In the genomic region with DNA sequence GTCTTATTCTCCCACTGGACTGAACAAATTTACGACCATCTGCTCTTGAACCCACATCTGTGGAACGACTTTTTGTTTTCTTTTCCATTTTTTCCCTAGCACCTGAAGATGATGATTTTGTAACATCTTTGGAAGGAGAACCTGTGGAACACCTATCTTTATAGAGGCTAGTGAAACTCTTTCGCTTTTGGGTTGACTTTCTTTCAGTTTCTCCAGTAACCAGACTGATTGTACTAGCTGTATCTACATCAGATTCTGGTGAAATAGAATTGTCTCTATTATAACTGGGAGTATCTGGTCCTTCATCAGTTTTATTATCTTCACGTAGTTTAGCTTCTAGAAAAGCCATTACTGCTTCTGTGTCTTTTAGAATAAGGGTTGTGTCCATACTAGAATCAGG, we compare ENCODE assay signal across 8 cellular contexts.
DNase-seq lines count a peak whose midpoint lies in the region; ATAC-seq, FAIRE-seq and TF ChIP-seq lines count a peak whose summit lies in the region.
"Not testable (repeated sequence)": the region's sequence is repeated elsewhere in the genome, so short reads cannot be mapped to it uniquely, and the experiment has no call there.

No MANE protein-coding gene starts in this region.

- not testable (repeated sequence) for H3K36me3 ChIP-seq in astrocyte (ENCODE audit: insufficient read depth, low read length); HepG2 (replicated peaks in 1 of 2; ENCODE audit: control insufficient read depth in 1 of 2, insufficient read depth in 2 of 2, low read length in 2 of 2)

- not testable (repeated sequence) for H3K9me3 Mint-ChIP-seq in astrocyte (ENCODE audit: unreplicated experiment)

- H3K4me3 Mint-ChIP-seq in astrocyte (ENCODE audit: unreplicated experiment) = not testable (repeated sequence)

- intact Hi-C loops in HepG2 (cut with micrococcal nuclease; ENCODE audit: unreplicated experiment) = not testable (repeated sequence)

- BruUV-seq in HepG2 (replicated peaks; lab: Mats Ljungman, UMichigan) = TSS peak; percentile 20

- not testable (repeated sequence) for H2AFZ ChIP-seq in astrocyte (ENCODE audit: low read depth, low read length); HepG2 (ENCODE audit: low read length)

- H3K9ac ChIP-seq in astrocyte (ENCODE audit: low read length); HepG2 (ENCODE audit: insufficient read depth, low read depth, low read length): not testable (repeated sequence)

- DNase-seq in A549 (ENCODE audit: low read depth in 1 of 2, low spot score in 1 of 2); astrocyte (ENCODE audit: low read depth); HepG2 (ENCODE audit: low spot score): not testable (repeated sequence)

- H3K4me1 ChIP-seq in A549; astrocyte (ENCODE audit: insufficient read depth, low read length); HepG2 (ENCODE audit: insufficient read depth, low read length): not testable (repeated sequence)

- not testable (repeated sequence) for H3K4me1 Mint-ChIP-seq in astrocyte (ENCODE audit: low read depth, unreplicated experiment)

- H3K27me3 Mint-ChIP-seq in astrocyte (ENCODE audit: low read depth, unreplicated experiment) = not testable (repeated sequence)

- not testable (repeated sequence) for H3K27me3 ChIP-seq in astrocyte (ENCODE audit: insufficient read depth, low read length); HepG2 (ENCODE audit: control insufficient read depth in 1 of 2, insufficient read depth in 2 of 2, low read length in 2 of 2)

- H3K36me3 Mint-ChIP-seq in astrocyte (ENCODE audit: low read depth, unreplicated experiment) = not testable (repeated sequence)

- ATAC-seq in A549, HepG2: not testable (repeated sequence)
- peak; percentile 63 for ATAC-seq in GM18498 (IDR thresholded peaks at IDR 0.05; ENCODE audit: unreplicated experiment)
- peak; percentile 70 for ATAC-seq in GM18870 (IDR thresholded peaks at IDR 0.05; ENCODE audit: unreplicated experiment)
- ATAC-seq in GM21717 (IDR thresholded peaks at IDR 0.05; ENCODE audit: unreplicated experiment) = peak; percentile 56
- ATAC-seq in HG03432 (IDR thresholded peaks at IDR 0.05; ENCODE audit: unreplicated experiment) = peak; percentile 46

- in situ Hi-C loops in HepG2 (cut with HindIII; ENCODE audit: extremely low pct_ligation_motif_present, low pct_unique_long_range_greater_than_20kb) = not testable (repeated sequence)

- POLR2A ChIA-PET in A549 (lab: Yijun Ruan, JAX); HepG2 (lab: Yijun Ruan, JAX): not testable (repeated sequence)

- not testable (repeated sequence) for H3K4me2 ChIP-seq in A549; astrocyte (ENCODE audit: low read length); HepG2 (ENCODE audit: low read depth, low read length)

- H3K79me2 ChIP-seq in astrocyte (ENCODE audit: insufficient read depth, low read length); HepG2 (ENCODE audit: insufficient read depth, low read length): not testable (repeated sequence)

- not testable (repeated sequence) for H4K20me1 ChIP-seq in astrocyte (ENCODE audit: insufficient read depth, low read length); HepG2 (ENCODE audit: insufficient read depth, low read length)

- FAIRE-seq in A549 (lab: Jason Lieb, UNC) (peak; percentile 95), astrocyte (lab: Jason Lieb, UNC) (peak; percentile 83), colon (lab: Jason Lieb, UNC) (peak; percentile 36), HepG2 (lab: Jason Lieb, UNC) (peak; percentile 4)

- TF ChIP-seq RAD21 in A549 (conservative IDR thresholded peaks at IDR 0.05 in 1 of 2, IDR thresholded peaks at IDR 0.05 in 1 of 2); HepG2 (CRISPR knock-in tag; IDR thresholded peaks at IDR 0.05): not testable (repeated sequence)

- 84% methylated on average over 4 of the region's 4 CpGs for WGBS in A549 (ENCODE audit: missing lambda C conversion rate)
- WGBS in HepG2 (ENCODE audit: low lambda C conversion rate) = 80% methylated on average over 4 of the region's 4 CpGs

- CTCF ChIA-PET in A549 (lab: Yijun Ruan, JAX); HepG2 (lab: Yijun Ruan, JAX; ENCODE audit: low intra/inter-chr PET ratio, low total read pairs): not testable (repeated sequence)

- not testable (repeated sequence) for H3K4me3 ChIP-seq in A549; astrocyte (ENCODE audit: insufficient read depth, low read depth, low read length); HepG2 (replicated peaks in 1 of 3; ENCODE audit: insufficient read depth in 1 of 3, low read depth in 2 of 3, low read length in 3 of 3)

- H3K9me3 ChIP-seq in A549; astrocyte (ENCODE audit: insufficient read depth, low read depth, low read length); HepG2 (ENCODE audit: low read length): not testable (repeated sequence)

- TF ChIP-seq EP300 in A549 (IDR thresholded peaks at IDR 0.05); HepG2 (IDR thresholded peaks at IDR 0.05; ENCODE audit: low read depth in 2 of 2, low read length in 2 of 2); HepG2 (CRISPR knock-in tag; IDR thresholded peaks at IDR 0.05; ENCODE audit: borderline replicate concordance): not testable (repeated sequence)

- TF ChIP-seq CTCF in A549 (IDR thresholded peaks at IDR 0.05); astrocyte (IDR thresholded peaks at IDR 0.05; ENCODE audit: insufficient read depth, low read depth, low read length); HepG2 (CRISPR knock-in tag; IDR thresholded peaks at IDR 0.05): not testable (repeated sequence)

- H3K27ac Mint-ChIP-seq in astrocyte (ENCODE audit: unreplicated experiment) = not testable (repeated sequence)

- H3K27ac ChIP-seq in A549; astrocyte (ENCODE audit: low read depth, low read length); HepG2 (ENCODE audit: extremely low read length, insufficient read depth, low read length): not testable (repeated sequence)

- TF ChIP-seq POLR2A in A549 (IDR thresholded peaks at IDR 0.05; ENCODE audit: low read length); HepG2 (IDR thresholded peaks at IDR 0.05; ENCODE audit: insufficient read depth in 1 of 2, low read depth in 2 of 2, low read length in 2 of 2): not testable (repeated sequence)
